In genomic region chr7:30168800-30169584, GRCh38 we compare ENCODE assay signal across 10 cellular contexts. TPM values are rescaled to one million over a fixed set of nuclear protein-coding genes. Genes with fewer than 3 reads are reported as not detected.
DNase-seq lines count a peak whose midpoint lies in the region; ATAC-seq and TF ChIP-seq lines count a peak whose summit lies in the region.
"Had no signal": no experiment of that assay in that cellular context is flagged by ENCODE, and none has a peak within 500 bp of the region (broad histone marks: within the 10 kb centered on the region; RNA-seq: fewer than 3 reads in every experiment).

No MANE protein-coding gene starts in this region.

- TF ChIP-seq POLR2A in adrenal gland (IDR thresholded peaks at IDR 0.05) = no peak
- TF ChIP-seq POLR2A in gastroesophageal sphincter (IDR thresholded peaks at IDR 0.05) = no peak
- no peak for TF ChIP-seq POLR2A in stomach (IDR thresholded peaks at IDR 0.05)

- H3K4me3 ChIP-seq in adrenal gland = no peak overlapping the region
- no peak overlapping the region for H3K4me3 ChIP-seq in gastroesophageal sphincter
- H3K4me3 ChIP-seq in stomach = no peak overlapping the region

- WGBS in adrenal gland, 4 donors = 52 to 63% (median 60%) methylated on average over 12 to 16 of the region's 16 CpGs
- 73 to 76% methylated on average over 3 to 11 of the region's 16 CpGs for WGBS in gastroesophageal sphincter (ENCODE audit: low coverage in 1 of 2), 2 donors
- WGBS in stomach, 5 donors = 77 to 89% (median 81%) methylated on average over 16 of the region's 16 CpGs

- TF ChIP-seq EP300 in gastroesophageal sphincter (IDR thresholded peaks at IDR 0.05) (no peak), stomach (IDR thresholded peaks at IDR 0.05) (no peak)

- H3K4me1 ChIP-seq in adrenal gland (replicated peaks in 1 of 2) (peaks cover 0 to 26% of the 10 kb centered on the region in 2 donors), gastroesophageal sphincter (peaks cover 3 to 70% (median 19%) of the 10 kb centered on the region in 3 donors), stomach (peaks cover 33 to 66% (median 49%) of the 10 kb centered on the region in 4 donors)

- H3K27ac ChIP-seq in adrenal gland (peak overlapping the region in 2 of 5 donors; percentile 39 to 68), gastroesophageal sphincter (peak overlapping the region in 2 of 4 donors; percentile 36 to 56), stomach (peak overlapping the region in 4 of 5 donors; percentile 2 to 54 (median 21))

- H3K9me3 ChIP-seq in adrenal gland (replicated peaks in 1 of 3) (no peaks in the 10 kb centered on the region), gastroesophageal sphincter (no peaks in the 10 kb centered on the region), stomach (no peaks in the 10 kb centered on the region)

- ATAC-seq in gastroesophageal sphincter (peak; percentile 21), GM21723 (IDR thresholded peaks at IDR 0.05; ENCODE audit: unreplicated experiment) (no peak)

- peak; percentile 91 for DNase-seq in HCEC 1CT
- DNase-seq in adrenal gland = peak in 6 of 7 donors; percentile 38 to 75 (median 72)
- DNase-seq in stomach = no peak
- no peak for DNase-seq in activated CD4-positive, CD25-positive, alpha-beta regulatory T cell treated with anti-CD3 and anti-CD28 coated beads, Interleukin-2, amount 50 U/mL, for 72 hours
- DNase-seq in 8988T = no peak
- DNase-seq in dermis blood vessel endothelial cell = no peak
- DNase-seq: NCI-H524 treated with DMSO at 0.1 percent for 48 hours, right cardiac atrium had no signal

- no peaks in the 10 kb centered on the region for H3K27me3 ChIP-seq in adrenal gland
- no peaks in the 10 kb centered on the region for H3K27me3 ChIP-seq in gastroesophageal sphincter
- no peaks in the 10 kb centered on the region for H3K27me3 ChIP-seq in stomach

- TF ChIP-seq CTCF in adrenal gland (IDR thresholded peaks at IDR 0.05) (peak in 1 of 6 experiments; percentile 1), gastroesophageal sphincter (IDR thresholded peaks at IDR 0.05) (no peak), stomach (IDR thresholded peaks at IDR 0.05) (no peak)

- H3K36me3 ChIP-seq in adrenal gland (replicated peaks in 1 of 2) (no peaks in the 10 kb centered on the region), gastroesophageal sphincter (peaks cover 0 to 16% of the 10 kb centered on the region in 2 donors), stomach (peaks cover 0 to 5% (median 0%) of the 10 kb centered on the region in 4 donors)

- intact Hi-C loops in adrenal gland (cut with DNase I) = loop anchor here (5.0 to 10.0 kb wide), 4 partner anchors 98 to 396 kb away; no protein-coding TSS in a partner anchor
- intact Hi-C loops in stomach (cut with DNase I; ENCODE audit: low total_unique reads) = loop anchor here (10.0 kb wide), 1 partner anchor 246 kb away; no protein-coding TSS in a partner anchor

RNA-seq across cellular contexts. Expression of gene MTURN, which starts 34.2 kb away (rescaled TPM):
- total RNA-seq in adrenal gland (10 to 100 TPM in 1 of 8 donors, 1 to 10 TPM in 7; 4.6 to 15.6 (median 6.9) TPM), gastroesophageal sphincter (100 to 1,000 TPM; 196 to 252 (median 225) TPM), stomach (10 to 100 TPM in 4 of 5 donors, 1 to 10 TPM in 1; 7.8 to 84.8 (median 38.7) TPM), dermis blood vessel endothelial cell (11.4 and 13.9 TPM in 2 replicates)
- polyA plus RNA-seq in adrenal gland (10 to 100 TPM in 1 of 3 donors, 1 to 10 TPM in 2; 6.6 to 11.3 (median 9.6) TPM), stomach (10 to 100 TPM; 19.5 to 52.7 (median 28.6) TPM)

Comparison
In these comparisons a context has a peak if more than half of its experiments do, and no peak if none do; other contexts are left out.
1. DNase-seq: peak in HCEC 1CT (single experiment) and adrenal gland (6 of 7); none in stomach (single experiment), activated CD4-positive, CD25-positive, alpha-beta regulatory T cell treated with anti-CD3 and anti-CD28 coated beads, Interleukin-2, amount 50 U/mL, for 72 hours (single experiment), 8988T (single experiment) and dermis blood vessel endothelial cell (single experiment).